ENCODE assay signal across 8 cellular contexts in the genomic region with DNA sequence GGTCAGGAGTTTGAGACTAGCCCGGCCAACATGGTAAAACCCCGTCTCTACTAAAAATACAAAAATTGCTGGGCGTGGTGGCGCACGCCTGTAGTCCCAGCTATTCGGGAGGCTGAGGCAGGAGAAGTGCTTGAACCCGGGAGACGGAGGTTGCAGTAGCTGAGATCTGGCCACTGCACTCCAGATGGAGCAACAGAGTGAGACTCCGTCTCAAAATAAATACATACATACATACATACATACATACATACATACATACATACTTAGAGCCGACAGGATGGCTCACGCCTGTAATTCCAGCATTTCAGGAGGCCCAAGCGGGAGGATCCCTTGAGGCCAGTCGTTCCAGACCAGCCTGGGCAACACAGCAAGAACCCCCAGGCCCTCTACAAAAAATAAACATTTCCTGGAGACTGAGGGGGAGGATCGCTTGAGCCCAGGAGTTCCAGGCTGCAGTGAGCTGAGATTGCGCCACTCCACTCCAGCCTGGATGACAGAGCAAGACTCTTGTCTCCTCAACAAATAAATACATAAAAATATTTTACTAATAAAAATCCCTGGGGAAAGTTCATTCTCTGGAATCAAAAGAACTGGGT. TPM values are rescaled to one million over a fixed set of nuclear protein-coding genes. Genes with fewer than 3 reads are reported as not detected.
A peak's percentile ranks its signal among the peaks of the same experiment; 100 is the strongest.
DNase-seq lines count a peak whose midpoint lies in the region; ATAC-seq and TF ChIP-seq lines count a peak whose summit lies in the region.

No MANE protein-coding gene starts in this region.

- no peak for TF ChIP-seq CTCF in NB4 (IDR thresholded peaks at IDR 0.05; ENCODE audit: low read depth, low read length)
- no peak for TF ChIP-seq CTCF in dorsolateral prefrontal cortex (IDR thresholded peaks at IDR 0.05 in 54 of 56, conservative IDR thresholded peaks at IDR 0.05 in 2 of 56; ENCODE audit: low read depth in 1 of 56, partially characterized antibody in 56 of 56)
- no peak for TF ChIP-seq CTCF in natural killer cell (IDR thresholded peaks at IDR 0.05)

- peaks cover 19 to 21% of the 10 kb centered on the region in 2 donors for H3K4me1 Mint-ChIP-seq in natural killer cell

- H3K4me3 ChIP-seq in BLaER1 (peak overlapping the region; percentile 94), NB4 (ENCODE audit: low read depth, low read length) (peak overlapping the region; percentile 91), dorsolateral prefrontal cortex (peak overlapping the region; percentile 69 to 99 (median 92)), aorta (ENCODE audit: low read length in 2 of 2) (peak overlapping the region in 1 of 2 donors; percentile 87)

- 70 to 73% methylated on average over 15 of the region's 15 CpGs for WGBS in aorta, 2 donors

- no peaks in the 10 kb centered on the region for H3K9me3 ChIP-seq in BLaER1
- H3K9me3 ChIP-seq in aorta (ENCODE audit: control insufficient read depth, low read length) = no peaks in the 10 kb centered on the region

- intact Hi-C loops in dorsolateral prefrontal cortex (cut with DNase I) = loop anchor here in 1 of 2 donors (1.0 kb wide), 1 partner anchor 14 kb away; no protein-coding TSS in a partner anchor
- intact Hi-C loops in natural killer cell (cut with micrococcal nuclease) = no loop called here
- intact Hi-C loops in aorta (cut with DNase I) = no loop called here

- H3K36me3 ChIP-seq in BLaER1 = no peaks in the 10 kb centered on the region
- H3K36me3 ChIP-seq in aorta (ENCODE audit: control insufficient read depth in 1 of 2, insufficient read depth in 2 of 2, low read length in 1 of 2) = no peaks in the 10 kb centered on the region

- no peak for TF ChIP-seq POLR2A in NB4 (IDR thresholded peaks at IDR 0.05; ENCODE audit: extremely low read depth, insufficient read length)

- ATAC-seq in natural killer cell (no peak), GM18502 (IDR thresholded peaks at IDR 0.05; ENCODE audit: poor library complexity, unreplicated experiment) (no peak), aorta (ENCODE audit: low FRiP score) (no peak)

- peak overlapping the region; percentile 85 for H3K9ac ChIP-seq in BLaER1

- H3K27me3 ChIP-seq in BLaER1 (no peaks in the 10 kb centered on the region), dorsolateral prefrontal cortex (no peaks in the 10 kb centered on the region), aorta (ENCODE audit: control insufficient read depth in 1 of 2, insufficient read depth in 2 of 2, low read length in 1 of 2) (no peaks in the 10 kb centered on the region)

- no peaks in the 10 kb centered on the region for H3K36me3 Mint-ChIP-seq in natural killer cell

- peak overlapping the region; percentile 95 for H3K4me3 Mint-ChIP-seq in natural killer cell

- peak overlapping the region; percentile 94 to 95 for H3K27ac Mint-ChIP-seq in natural killer cell

- H3K27me3 Mint-ChIP-seq in natural killer cell (ENCODE audit: low read depth in 2 of 2) = no peaks in the 10 kb centered on the region

- H3K9me3 Mint-ChIP-seq in natural killer cell = no peaks in the 10 kb centered on the region

- H4K20me1 ChIP-seq in BLaER1 = no peaks in the 10 kb centered on the region

- H3K27ac ChIP-seq in BLaER1 (peak overlapping the region; percentile 93; the same call in 1 of the 2 replicates), dorsolateral prefrontal cortex (peak overlapping the region; percentile 88 to 100 (median 99)), aorta (ENCODE audit: low read depth in 1 of 2, low read length in 2 of 2) (no peak overlapping the region)

- DNase-seq in NB4 (ENCODE audit: low read depth) = peak; percentile 63
- no peak for DNase-seq in dorsolateral prefrontal cortex
- DNase-seq in natural killer cell = no peak
- DNase-seq in aorta = no peak
- no peak for DNase-seq in nucleus accumbens (lab: John Stamatoyannopoulos, UW)
- no peak for DNase-seq in cerebellum (ENCODE audit: low spot score)

- H3K4me1 ChIP-seq in BLaER1 (peaks cover 47% of the 10 kb centered on the region), aorta (ENCODE audit: control insufficient read depth in 1 of 2, insufficient read depth in 2 of 2, low read length in 2 of 2) (no peaks in the 10 kb centered on the region)

- H3K4me2 ChIP-seq in BLaER1 = peak overlapping the region; percentile 99

RNA-seq across cellular contexts. Expression of gene FBXL18, which starts 0.9 kb away (rescaled TPM):
- 10 to 100 TPM; 18.6 to 56.8 (median 38.8) TPM for total RNA-seq in dorsolateral prefrontal cortex
- total RNA-seq in natural killer cell = 10 to 100 TPM; 12.5 to 15.8 (median 12.8) TPM
- total RNA-seq in aorta = 1 to 10 TPM; 8.4 to 9.1 TPM
- 1 to 10 TPM in 1 of 2 donors, under 1 TPM in 1; 0.88 to 2.1 TPM for polyA plus RNA-seq in aorta
- total RNA-seq in cerebellum = 7.5 TPM

RNA-seq across cellular contexts. Expression of gene ACTB, which starts 15.9 kb away (rescaled TPM):
- total RNA-seq in dorsolateral prefrontal cortex (1,000 to 10,000 TPM; 1,366 to 3,291 (median 2,449) TPM), natural killer cell (1,000 to 10,000 TPM; 4,992 to 6,299 (median 6,160) TPM), aorta (over 10,000 TPM in 1 of 2 donors, 1,000 to 10,000 TPM in 1; 5,439 to 10,306 TPM), cerebellum (1,194 TPM)
- polyA plus RNA-seq in aorta = 1,000 to 10,000 TPM; 3,959 to 4,109 TPM

Comparison
In these comparisons a context has a peak if more than half of its experiments do, and no peak if none do; other contexts are left out.
1. H3K27ac ChIP-seq: peak in BLaER1 (single experiment) and dorsolateral prefrontal cortex (59 of 59); none in aorta (0 of 2).